ENCODE assay signal across 8 cellular contexts in the genomic region with DNA sequence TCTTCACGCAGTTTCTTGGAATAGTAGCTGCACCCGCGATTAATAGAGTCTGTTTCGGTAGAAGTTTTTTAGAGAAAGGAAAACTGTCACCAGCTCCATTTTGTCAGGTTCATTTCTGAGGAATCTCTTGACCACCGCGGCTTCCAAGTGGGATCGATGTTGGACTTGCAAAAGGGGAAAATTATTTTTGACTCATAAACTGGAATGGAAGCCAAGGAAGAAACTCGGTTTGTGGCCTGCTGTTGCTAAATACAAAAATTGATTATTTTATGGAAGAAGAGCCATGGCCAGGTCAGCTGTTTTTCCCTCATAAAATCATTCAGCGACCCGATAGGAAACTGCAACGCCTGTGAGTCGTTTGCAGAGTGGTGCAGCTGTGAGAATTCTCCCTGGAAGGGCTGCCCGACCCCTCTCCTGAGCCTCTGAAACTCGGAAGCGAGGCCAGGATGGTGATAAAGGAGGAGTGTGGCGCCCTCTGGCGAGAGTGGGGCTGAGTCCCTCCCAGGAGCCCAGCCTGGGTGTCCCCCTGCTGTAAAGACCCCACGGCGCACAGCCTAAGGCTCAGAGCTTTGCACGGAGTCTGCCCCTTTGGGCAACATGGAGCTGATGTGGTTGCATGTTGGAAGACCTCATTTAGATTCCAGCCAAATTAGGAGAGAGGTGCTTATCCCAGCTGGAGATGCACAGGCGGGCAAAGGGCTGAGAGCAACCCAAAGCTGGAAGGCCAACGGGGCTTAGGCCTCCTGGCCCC.
DNase-seq lines count a peak whose midpoint lies in the region; ATAC-seq lines count a peak whose summit lies in the region.

No MANE protein-coding gene starts in this region.

- peak in 1 of 2 donors; percentile 63 for ATAC-seq in CD4-positive, CD25-positive, alpha-beta regulatory T cell (ENCODE audit: low read depth in 2 of 2)
- ATAC-seq in T-helper 17 cell, result peak; percentile 75
- ATAC-seq in HG02610 (IDR thresholded peaks at IDR 0.05; ENCODE audit: unreplicated experiment), result no peak
- no peak for ATAC-seq in HG03520 (IDR thresholded peaks at IDR 0.05; ENCODE audit: unreplicated experiment)

- H3K36me3 ChIP-seq in CD4-positive, CD25-positive, alpha-beta regulatory T cell (ENCODE audit: control insufficient read depth, insufficient read depth, low read length), result no peaks in the 10 kb centered on the region

- H3K36me3 Mint-ChIP-seq in CD4-positive, CD25-positive, alpha-beta regulatory T cell, result no peaks in the 10 kb centered on the region
- H3K36me3 Mint-ChIP-seq in T-helper 17 cell (ENCODE audit: low read depth), result no peaks in the 10 kb centered on the region

- no peak overlapping the region for H3K4me3 Mint-ChIP-seq in CD4-positive, CD25-positive, alpha-beta regulatory T cell
- H3K4me3 Mint-ChIP-seq in T-helper 17 cell, result no peak overlapping the region

- H3K9me3 ChIP-seq in CD4-positive, CD25-positive, alpha-beta regulatory T cell (ENCODE audit: control insufficient read depth in 2 of 2, low read length in 2 of 2), result no peaks in the 10 kb centered on the region
- no peaks in the 10 kb centered on the region for H3K9me3 ChIP-seq in T-helper 17 cell (ENCODE audit: control insufficient read depth, low read length, poor library complexity, severe bottlenecking)

- H3K4me1 Mint-ChIP-seq in CD4-positive, CD25-positive, alpha-beta regulatory T cell, result no peaks in the 10 kb centered on the region
- H3K4me1 Mint-ChIP-seq in T-helper 17 cell, result peaks cover 4% of the 10 kb centered on the region

- no peak overlapping the region for H3K4me3 ChIP-seq in CD4-positive, CD25-positive, alpha-beta regulatory T cell (ENCODE audit: low read depth, low read length)

- H3K27me3 ChIP-seq in CD4-positive, CD25-positive, alpha-beta regulatory T cell (ENCODE audit: control insufficient read depth, insufficient read depth, low read length), result no peaks in the 10 kb centered on the region

- DNase-seq in CD4-positive, CD25-positive, alpha-beta regulatory T cell, result peak; percentile 48 to 62 (median 60)
- DNase-seq in HK-2 (ENCODE audit: unreplicated experiment), result peak; percentile 60
- DNase-seq in T-helper 17 cell, result peak; percentile 52 to 58 (median 57)
- DNase-seq in anterior cingulate cortex (lab: John Stamatoyannopoulos, UW), result peak in 46 of 58 donors; percentile 11 to 72 (median 39)
- DNase-seq in hippocampal formation (lab: John Stamatoyannopoulos, UW), result peak; percentile 29 to 53
- DNase-seq in stimulated activated CD4-positive, alpha-beta T cell treated with anti-CD3 and anti-CD28 coated beads, Interleukin-12 subunit alpha, Interleukin-12 subunit beta, amount 100 ng/mL, for 24 hours (ENCODE audit: low read depth in 2 of 2), result peak; percentile 23 to 63

- H3K27me3 Mint-ChIP-seq in CD4-positive, CD25-positive, alpha-beta regulatory T cell, result peaks cover 18% of the 10 kb centered on the region
- H3K27me3 Mint-ChIP-seq in T-helper 17 cell, result peaks cover 16% of the 10 kb centered on the region

- no peaks in the 10 kb centered on the region for H3K9me3 Mint-ChIP-seq in CD4-positive, CD25-positive, alpha-beta regulatory T cell

- no peak overlapping the region for H3K27ac Mint-ChIP-seq in CD4-positive, CD25-positive, alpha-beta regulatory T cell
- H3K27ac Mint-ChIP-seq in T-helper 17 cell, result no peak overlapping the region

- peaks cover 3% of the 10 kb centered on the region for H3K4me1 ChIP-seq in CD4-positive, CD25-positive, alpha-beta regulatory T cell (ENCODE audit: control insufficient read depth, insufficient read depth, low read length, poor library complexity, severe bottlenecking)

- no peak overlapping the region for H3K27ac ChIP-seq in CD4-positive, CD25-positive, alpha-beta regulatory T cell (ENCODE audit: insufficient read depth, low read length, poor library complexity, severe bottlenecking)
